In genomic region chr5:143010335-143010734, GRCh38 we compare ENCODE assay signal across 12 cellular contexts.
A peak's percentile ranks its signal among the peaks of the same experiment; 100 is the strongest.
DNase-seq lines count a peak whose midpoint lies in the region; ATAC-seq and TF ChIP-seq lines count a peak whose summit lies in the region.
"Had no signal": no experiment of that assay in that cellular context is flagged by ENCODE, and none has a peak within 500 bp of the region (broad histone marks: within the 10 kb centered on the region; RNA-seq: fewer than 3 reads in every experiment).

No MANE protein-coding gene starts in this region.

- TF ChIP-seq CTCF in upper lobe of left lung (IDR thresholded peaks at IDR 0.05), result no peak

- H3K4me3 Mint-ChIP-seq in stimulated activated naive CD8-positive, alpha-beta T cell treated with anti-CD3 and anti-CD28 coated beads, Interleukin-15, Interleukin-2, amounts not matched to agents 100 ng/mL and 50 ng/mL, for 24 hours, result no peak overlapping the region

- intact Hi-C loops in posterior cingulate gyrus (cut with DNase I), result no loop called here

- 92 to 100% methylated on average over 1 of the region's 1 CpG for WGBS in upper lobe of left lung, 2 donors

- H3K9me3 Mint-ChIP-seq in stimulated activated naive CD8-positive, alpha-beta T cell treated with anti-CD3 and anti-CD28 coated beads, Interleukin-15, Interleukin-2, amounts not matched to agents 100 ng/mL and 50 ng/mL, for 24 hours, result no peaks in the 10 kb centered on the region

- H3K27ac Mint-ChIP-seq in stimulated activated naive CD8-positive, alpha-beta T cell treated with anti-CD3 and anti-CD28 coated beads, Interleukin-15, Interleukin-2, amounts not matched to agents 100 ng/mL and 50 ng/mL, for 24 hours, result peak overlapping the region; percentile 86

- H3K36me3 Mint-ChIP-seq in stimulated activated naive CD8-positive, alpha-beta T cell treated with anti-CD3 and anti-CD28 coated beads, Interleukin-15, Interleukin-2, amounts not matched to agents 100 ng/mL and 50 ng/mL, for 24 hours (ENCODE audit: low read depth), result peaks cover 17% of the 10 kb centered on the region

- H3K27me3 ChIP-seq in effector memory CD4-positive, alpha-beta T cell (replicated peaks; ENCODE audit: control insufficient read depth, insufficient read depth, low read length, poor library complexity, severe bottlenecking), result no peaks in the 10 kb centered on the region
- no peaks in the 10 kb centered on the region for H3K27me3 ChIP-seq in upper lobe of left lung
- H3K27me3 ChIP-seq: BE2C had no signal

- H3K27me3 Mint-ChIP-seq in stimulated activated naive CD8-positive, alpha-beta T cell treated with anti-CD3 and anti-CD28 coated beads, Interleukin-15, Interleukin-2, amounts not matched to agents 100 ng/mL and 50 ng/mL, for 24 hours, result no peaks in the 10 kb centered on the region

- no peak for TF ChIP-seq POLR2A in upper lobe of left lung (IDR thresholded peaks at IDR 0.05)

- no peak for ATAC-seq in stimulated activated naive CD8-positive, alpha-beta T cell treated with anti-CD3 and anti-CD28 coated beads, Interleukin-15, Interleukin-2, amounts not matched to agents 100 U/mL and 50 U/mL, for 24 hours
- ATAC-seq in upper lobe of left lung (ENCODE audit: low FRiP score in 2 of 2) (no peak), HG02759 (IDR thresholded peaks at IDR 0.05; ENCODE audit: unreplicated experiment) (no peak)

- H3K9me3 ChIP-seq in effector memory CD4-positive, alpha-beta T cell (ENCODE audit: control insufficient read depth, low read length), result no peaks in the 10 kb centered on the region
- no peaks in the 10 kb centered on the region for H3K9me3 ChIP-seq in upper lobe of left lung
- H3K9me3 ChIP-seq: BE2C had no signal

- H3K4me1 Mint-ChIP-seq in stimulated activated naive CD8-positive, alpha-beta T cell treated with anti-CD3 and anti-CD28 coated beads, Interleukin-15, Interleukin-2, amounts not matched to agents 100 ng/mL and 50 ng/mL, for 24 hours (ENCODE audit: low read depth), result peaks cover 84% of the 10 kb centered on the region

- H3K4me1 ChIP-seq in effector memory CD4-positive, alpha-beta T cell (ENCODE audit: control insufficient read depth, insufficient read depth, low read length, poor library complexity, severe bottlenecking), result peaks cover 13% of the 10 kb centered on the region
- peaks cover 23 to 31% (median 25%) of the 10 kb centered on the region in 4 donors for H3K4me1 ChIP-seq in upper lobe of left lung
- H3K4me1 ChIP-seq: BE2C had no signal

- no peaks in the 10 kb centered on the region for H3K36me3 ChIP-seq in effector memory CD4-positive, alpha-beta T cell (ENCODE audit: control insufficient read depth, insufficient read depth, low read length)
- H3K36me3 ChIP-seq in upper lobe of left lung, result no peaks in the 10 kb centered on the region
- H3K36me3 ChIP-seq: BE2C had no signal

- no peak overlapping the region for H3K4me3 ChIP-seq in effector memory CD4-positive, alpha-beta T cell (ENCODE audit: insufficient read depth, low read depth, low read length, poor library complexity, severe bottlenecking)
- H3K4me3 ChIP-seq in upper lobe of left lung, result no peak overlapping the region

- H3K27ac ChIP-seq in effector memory CD4-positive, alpha-beta T cell (ENCODE audit: insufficient read depth, low read length, poor library complexity, severe bottlenecking), result peak overlapping the region; percentile 48
- H3K27ac ChIP-seq in upper lobe of left lung, result peak overlapping the region in 3 of 4 donors; percentile 9 to 35 (median 28)

- DNase-seq in stimulated activated naive CD8-positive, alpha-beta T cell treated with anti-CD3 and anti-CD28 coated beads, Interleukin-15, Interleukin-2, amounts not matched to agents 100 U/mL and 50 U/mL, for 24 hours, result no peak
- peak; percentile 94 for DNase-seq in NCI-H446 treated with DMSO at 0.1 percent for 48 hours (lab: John Stamatoyannopoulos, UW)
- DNase-seq in effector memory CD4-positive, alpha-beta T cell, result no peak
- DNase-seq in upper lobe of left lung, result no peak
- DNase-seq in posterior cingulate gyrus, result no peak
- DNase-seq in activated CD4-positive, CD25-positive, alpha-beta regulatory T cell (lab: John Stamatoyannopoulos, UW), result no peak
- DNase-seq: BE2C, OCI-M1, retina, T-helper 1 cell had no signal

- TF ChIP-seq EP300 in upper lobe of left lung (IDR thresholded peaks at IDR 0.05), result no peak
